ENCODE assay signal across 8 cellular contexts in the genomic region with DNA sequence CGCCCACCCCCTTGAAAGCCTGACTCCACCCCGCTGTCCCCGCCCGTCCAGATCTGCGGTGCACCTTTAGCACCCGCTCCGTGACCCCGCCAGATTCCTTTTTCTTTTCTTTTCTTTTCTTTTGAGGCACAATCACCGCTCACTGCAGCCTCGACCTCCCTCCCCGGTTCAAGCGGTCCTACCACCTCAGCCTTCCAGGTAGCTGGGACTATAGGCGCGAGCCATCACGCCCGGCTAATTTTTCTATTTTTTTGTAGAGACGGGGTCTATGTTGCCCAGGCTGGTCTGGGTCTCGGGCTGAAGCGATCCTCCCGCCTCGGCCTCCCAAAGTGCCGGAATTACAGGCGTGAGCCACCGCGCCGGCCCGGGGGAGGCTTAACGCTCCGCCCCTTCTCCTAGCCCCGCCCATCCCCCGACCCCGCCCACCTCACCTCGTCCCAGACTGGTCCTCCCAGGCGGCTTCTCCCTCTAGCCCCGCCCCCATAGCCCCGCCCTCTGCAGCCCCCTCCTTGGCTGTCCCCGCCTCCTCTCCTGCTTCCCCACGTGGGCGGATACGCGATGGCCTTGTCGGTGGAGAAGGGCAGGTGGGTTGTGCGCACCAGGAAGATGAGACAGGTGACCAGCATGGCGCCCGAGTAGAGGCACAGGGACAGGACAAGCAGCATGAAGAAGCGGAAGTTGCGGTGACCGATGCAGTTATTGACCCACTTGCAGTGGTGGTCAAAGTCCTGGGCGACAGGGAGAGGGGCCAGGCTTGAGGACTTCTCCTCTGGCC. TPM values are rescaled to one million over a fixed set of nuclear protein-coding genes. Genes with fewer than 3 reads are reported as not detected.
A peak's percentile ranks its signal among the peaks of the same experiment; 100 is the strongest.
DNase-seq lines count a peak whose midpoint lies in the region; ATAC-seq and TF ChIP-seq lines count a peak whose summit lies in the region.

No MANE protein-coding gene starts in this region.

- H3K27me3 ChIP-seq in CD8-positive, alpha-beta T cell (ENCODE audit: insufficient read depth, low read length) = no peaks in the 10 kb centered on the region
- H3K27me3 ChIP-seq in prostate gland (replicated peaks; ENCODE audit: insufficient read depth) = no peaks in the 10 kb centered on the region

- peaks cover 7% of the 10 kb centered on the region for H3K4me1 ChIP-seq in CD8-positive, alpha-beta T cell (ENCODE audit: insufficient read depth, low read length)
- H3K4me1 ChIP-seq in prostate gland (replicated peaks) = no peaks in the 10 kb centered on the region

- DNase-seq in CD8-positive, alpha-beta T cell = peak; percentile 34 to 75 (median 58)
- DNase-seq in NCI-H187 (lab: John Stamatoyannopoulos, UW) (peak; percentile 56 to 77), activated T-cell treated with anti-CD3 and anti-CD28 coated beads for 4 hours (peak; percentile 46), fibroblast of the aortic adventitia (ENCODE audit: low read depth) (no peak), prostate gland (ENCODE audit: low spot score) (no peak), cortex of kidney (lab: John Stamatoyannopoulos, UW) (no peak), C1 segment of cervical spinal cord (lab: John Stamatoyannopoulos, UW) (no peak)

- no peak for TF ChIP-seq CTCF in CD8-positive, alpha-beta T cell (IDR thresholded peaks at IDR 0.05)
- TF ChIP-seq CTCF in fibroblast of the aortic adventitia (IDR thresholded peaks at IDR 0.05; ENCODE audit: insufficient read depth, low read length) (no peak), prostate gland (IDR thresholded peaks at IDR 0.05) (no peak)

- H3K4me3 Mint-ChIP-seq in CD8-positive, alpha-beta T cell = peak overlapping the region; percentile 85

- peak; percentile 78 for ATAC-seq in CD8-positive, alpha-beta T cell
- ATAC-seq in HG03460 (IDR thresholded peaks at IDR 0.05; ENCODE audit: unreplicated experiment) = no peak

- H3K27ac Mint-ChIP-seq in CD8-positive, alpha-beta T cell = peak overlapping the region; percentile 38

- H3K27me3 Mint-ChIP-seq in CD8-positive, alpha-beta T cell (ENCODE audit: low read depth) = no peaks in the 10 kb centered on the region

- H3K4me1 Mint-ChIP-seq in CD8-positive, alpha-beta T cell (ENCODE audit: low read depth) = peaks cover 12% of the 10 kb centered on the region

- no peaks in the 10 kb centered on the region for H3K9me3 Mint-ChIP-seq in CD8-positive, alpha-beta T cell

- H3K27ac ChIP-seq in CD8-positive, alpha-beta T cell (ENCODE audit: low read depth, low read length) = no peak overlapping the region
- H3K27ac ChIP-seq in prostate gland = no peak overlapping the region

- POLR2A ChIA-PET in CD8-positive, alpha-beta T cell (lab: Charles Lee) = no interaction called here

- 52% methylated on average over 48 of the region's 49 CpGs for WGBS in prostate gland

- intact Hi-C loops in CD8-positive, alpha-beta T cell (cut with DNase I, micrococcal nuclease) = loop anchor here (1.0 to 10.0 kb wide), 3 partner anchors 29 to 1723 kb away; partner anchors contain the start of genes ATP13A3 (in 1 of the 2) and TFRC (in 1 of the 2)
- intact Hi-C loops in prostate gland (cut with DNase I) = no loop called here

- TF ChIP-seq POLR2A in prostate gland (IDR thresholded peaks at IDR 0.05) = no peak

- CTCF ChIA-PET in CD8-positive, alpha-beta T cell (lab: Charles Lee) = interaction anchor here (2.9 to 3.2 kb wide), 2 partner anchors 11 to 135 kb away, joined by 11 read pairs; no protein-coding TSS in a partner anchor

- no peaks in the 10 kb centered on the region for H3K36me3 Mint-ChIP-seq in CD8-positive, alpha-beta T cell

- H3K4me3 ChIP-seq in CD8-positive, alpha-beta T cell (ENCODE audit: low read depth, low read length) = peak overlapping the region; percentile 71
- H3K4me3 ChIP-seq in fibroblast of the aortic adventitia (ENCODE audit: low read depth, low read length) = peak overlapping the region; percentile 54
- H3K4me3 ChIP-seq in prostate gland = peak overlapping the region; percentile 7 to 15

- H3K9me3 ChIP-seq in CD8-positive, alpha-beta T cell (ENCODE audit: low read length) = no peaks in the 10 kb centered on the region
- H3K9me3 ChIP-seq in prostate gland = no peaks in the 10 kb centered on the region

- H3K36me3 ChIP-seq in CD8-positive, alpha-beta T cell (ENCODE audit: insufficient read depth, low read length) = no peaks in the 10 kb centered on the region
- no peaks in the 10 kb centered on the region for H3K36me3 ChIP-seq in prostate gland

RNA-seq across cellular contexts. Expression of gene ZDHHC19, which starts 3.2 kb away (rescaled TPM):
- not detected for total RNA-seq in CD8-positive, alpha-beta T cell
- not detected in 2 replicates for total RNA-seq in fibroblast of the aortic adventitia (ENCODE audit: low replicate concordance)
- total RNA-seq in prostate gland = 1 to 10 TPM in 1 of 2 donors, not detected in 1; 3.9 TPM

RNA-seq across cellular contexts. Expression of gene SLC51A, which starts 8.3 kb away (rescaled TPM):
- total RNA-seq in CD8-positive, alpha-beta T cell = not detected
- total RNA-seq in fibroblast of the aortic adventitia (ENCODE audit: low replicate concordance) (not detected in 2 replicates), prostate gland (10 to 100 TPM in 1 of 2 donors, under 1 TPM in 1; 0.55 to 32.1 TPM)

Comparison
In these comparisons a context has a peak if more than half of its experiments do, and no peak if none do; other contexts are left out.
1. DNase-seq: peak in CD8-positive, alpha-beta T cell (7 of 7), NCI-H187 (2 of 2) and activated T-cell treated with anti-CD3 and anti-CD28 coated beads for 4 hours (single experiment); none in fibroblast of the aortic adventitia (single experiment), prostate gland (single experiment), cortex of kidney (single experiment) and C1 segment of cervical spinal cord (0 of 14).
2. H3K4me3 ChIP-seq: peak in every context shown above with its lines; median percentile 71 in CD8-positive, alpha-beta T cell; 54 in fibroblast of the aortic adventitia; 11 in prostate gland.